9 cellular contexts compared by ENCODE assay signal in genomic region chr14:55160989-55161388, GRCh38. TPM values are rescaled to one million over a fixed set of nuclear protein-coding genes. Genes with fewer than 3 reads are reported as not detected.
DNase-seq lines count a peak whose midpoint lies in the region; ATAC-seq, FAIRE-seq and TF ChIP-seq lines count a peak whose summit lies in the region.
"Had no signal": no experiment of that assay in that cellular context is flagged by ENCODE, and none has a peak within 500 bp of the region (broad histone marks: within the 10 kb centered on the region; RNA-seq: fewer than 3 reads in every experiment).

No MANE protein-coding gene starts in this region.

- intact Hi-C loops in A673 (cut with micrococcal nuclease; ENCODE audit: unreplicated experiment) = loop anchor here (1.0 kb wide), 1 partner anchor 70 kb away; no protein-coding TSS in a partner anchor
- intact Hi-C loops in OCI-LY7 (cut with micrococcal nuclease; ENCODE audit: unreplicated experiment) = loop anchor here (1.0 kb wide), 1 partner anchor 72 kb away; no protein-coding TSS in a partner anchor
- intact Hi-C loops in esophagus muscularis mucosa (cut with DNase I) = loop anchor here (2.0 kb wide), 1 partner anchor 72 kb away; no protein-coding TSS in a partner anchor
- intact Hi-C loops in pancreas (cut with DNase I) = loop anchor here in 1 of 3 donors (5.0 kb wide), 1 partner anchor 69 kb away; no protein-coding TSS in a partner anchor

- no peak overlapping the region for H3K4me2 ChIP-seq in OCI-LY7 (ENCODE audit: low read length)

- no peak overlapping the region for H3K27ac ChIP-seq in A673 (ENCODE audit: low read depth, low read length, poor library complexity, severe bottlenecking)
- no peak overlapping the region for H3K27ac ChIP-seq in OCI-LY7 (ENCODE audit: low read depth, low read length, poor library complexity, severe bottlenecking)
- H3K27ac ChIP-seq in esophagus muscularis mucosa (replicated peaks in 1 of 4) = no peak overlapping the region
- H3K27ac ChIP-seq in pancreas = no peak overlapping the region

- no TSS peak for BruUV-seq in A673 (replicated peaks; lab: Mats Ljungman, UMichigan)
- no TSS peak for BruUV-seq in OCI-LY7 (replicated peaks; lab: Mats Ljungman, UMichigan)

- no peaks in the 10 kb centered on the region for H3K79me2 ChIP-seq in OCI-LY7 (ENCODE audit: insufficient read depth, low read depth, low read length)

- H3K4me3 ChIP-seq in A673 (ENCODE audit: low read depth, low read length, poor library complexity, severe bottlenecking) (no peak overlapping the region), OCI-LY7 (ENCODE audit: low read depth, low read length, poor library complexity, severe bottlenecking) (no peak overlapping the region), esophagus muscularis mucosa (no peak overlapping the region), pancreas (no peak overlapping the region)

- H3K9me3 ChIP-seq in A673 (ENCODE audit: low read depth, low read length, poor library complexity, severe bottlenecking) (no peaks in the 10 kb centered on the region), OCI-LY7 (ENCODE audit: low read length) (no peaks in the 10 kb centered on the region), esophagus muscularis mucosa (no peaks in the 10 kb centered on the region), pancreas (no peaks in the 10 kb centered on the region)

- DNase-seq in A673 (ENCODE audit: low spot score) (peak; percentile 48), GM10266 (ENCODE audit: extremely low spot score) (peak; percentile 32), OCI-LY7 (ENCODE audit: low spot score) (peak; percentile 34), esophagus muscularis mucosa (ENCODE audit: extremely low spot score) (no peak), pancreas (no peak), islet precursor cell (no peak)

- H2AFZ ChIP-seq in OCI-LY7 (ENCODE audit: low read length) = no peak overlapping the region

- FAIRE-seq in pancreas (lab: Jason Lieb, UNC) = peak; percentile 90
- FAIRE-seq: colon had no signal

- no peak for TF ChIP-seq POLR2A in esophagus muscularis mucosa (IDR thresholded peaks at IDR 0.05; ENCODE audit: low read depth)

- CTCF ChIA-PET in A673 (lab: Charles Lee) = interaction anchor here (1.6 kb wide), 2 partner anchors 69 to 71 kb away, joined by 4 to 16 read pairs; no protein-coding TSS in a partner anchor
- CTCF ChIA-PET in OCI-LY7 (lab: Charles Lee; ENCODE audit: unreplicated experiment) = interaction anchor here (1.1 kb wide), 1 partner anchor 69 kb away, joined by 3 read pairs; no protein-coding TSS in a partner anchor

- no peak for TF ChIP-seq EP300 in esophagus muscularis mucosa (IDR thresholded peaks at IDR 0.05)

- 0 out of 2 replicates have a peak, but pooled peaks cover 3% of the 10 kb centered on the region for H4K20me1 ChIP-seq in OCI-LY7 (ENCODE audit: insufficient read depth, low read length)

- no peaks in the 10 kb centered on the region for H3K9me2 ChIP-seq in OCI-LY7 (ENCODE audit: insufficient read depth, low read length)

- H3K27me3 ChIP-seq in A673 (replicated peaks; ENCODE audit: insufficient read depth, low read depth, low read length, poor library complexity) = no peaks in the 10 kb centered on the region
- no peaks in the 10 kb centered on the region for H3K27me3 ChIP-seq in esophagus muscularis mucosa
- no peaks in the 10 kb centered on the region for H3K27me3 ChIP-seq in pancreas

- ATAC-seq in pancreas (peak; percentile 63 to 96 (median 87)), HG03439 (IDR thresholded peaks at IDR 0.05; ENCODE audit: unreplicated experiment) (no peak), HG03520 (IDR thresholded peaks at IDR 0.05; ENCODE audit: unreplicated experiment) (no peak)

- TF ChIP-seq CTCF in A673 (conservative IDR thresholded peaks at IDR 0.05; ENCODE audit: low read depth, low read length) (peak; percentile 57), GM10266 (IDR thresholded peaks at IDR 0.05; ENCODE audit: control insufficient read depth, insufficient read depth, low read depth, missing control alignments) (peak; percentile 47), OCI-LY7 (conservative IDR thresholded peaks at IDR 0.05; ENCODE audit: low read length) (peak; percentile 73), esophagus muscularis mucosa (IDR thresholded peaks at IDR 0.05) (peak; percentile 62 to 81 (median 68)), pancreas (IDR thresholded peaks at IDR 0.05) (peak in 2 of 4 donors; percentile 38 to 40)

- H3K4me1 ChIP-seq in A673 (ENCODE audit: insufficient read depth, low read length, poor library complexity, severe bottlenecking) (no peaks in the 10 kb centered on the region), OCI-LY7 (ENCODE audit: insufficient read depth, low read length, poor library complexity, severe bottlenecking) (no peaks in the 10 kb centered on the region), esophagus muscularis mucosa (no peaks in the 10 kb centered on the region), pancreas (no peaks in the 10 kb centered on the region)

- peaks cover 85% of the 10 kb centered on the region for H3K36me3 ChIP-seq in A673 (ENCODE audit: insufficient read depth, low read length, poor library complexity, severe bottlenecking)
- H3K36me3 ChIP-seq in OCI-LY7 (ENCODE audit: insufficient read depth, low read length) = peaks cover 90% of the 10 kb centered on the region
- H3K36me3 ChIP-seq in esophagus muscularis mucosa = no peaks in the 10 kb centered on the region
- H3K36me3 ChIP-seq in pancreas = no peaks in the 10 kb centered on the region

- POLR2A ChIA-PET in A673 (lab: Charles Lee; ENCODE audit: low non-redundant PET) (no interaction called here), OCI-LY7 (lab: Charles Lee) (interaction anchor here (0.7 to 1.1 kb wide), 3 partner anchors 8 to 74 kb away, joined by 3 to 4 read pairs (median 3); no protein-coding TSS in a partner anchor)

RNA-seq across cellular contexts. Expression of gene DLGAP5, which starts 30.4 kb away (rescaled TPM):
- total RNA-seq in A673 (2021) (143 and 144 TPM in 2 replicates), OCI-LY7 (2022) (92.2 and 94.4 TPM in 2 replicates), esophagus muscularis mucosa (under 1 TPM in 1 of 4 donors, not detected in 3; 0.69 TPM), pancreas (under 1 TPM in 4 of 6 donors, not detected in 2; 0.12 to 0.90 (median 0.47) TPM)
- total RNA-seq in OCI-LY7 (2014; rRNA removed; shearing (Covaris generic)) = 57.6 and 59.2 TPM in 2 replicates
- polyA plus RNA-seq in pancreas = not detected

RNA-seq across cellular contexts. Expression of gene LGALS3, which starts 31.9 kb away (rescaled TPM):
- total RNA-seq in A673 (2021) = 11.0 and 13.3 TPM in 2 replicates
- total RNA-seq in OCI-LY7 (2014; rRNA removed; shearing (Covaris generic)) = not detected in 2 replicates
- not detected in 2 replicates for total RNA-seq in OCI-LY7 (2022)
- total RNA-seq in esophagus muscularis mucosa = 100 to 1,000 TPM; 247 to 398 (median 297) TPM
- total RNA-seq in pancreas = 10 to 100 TPM; 22.6 to 77.8 (median 40.6) TPM
- 10 to 100 TPM; 53.1 to 74.7 TPM for polyA plus RNA-seq in pancreas

Comparison
In these comparisons a context has a peak if more than half of its experiments do, and no peak if none do; other contexts are left out.
1. DNase-seq: peak in A673 (single experiment), GM10266 (single experiment) and OCI-LY7 (single experiment); none in esophagus muscularis mucosa (single experiment), pancreas (0 of 6) and islet precursor cell (single experiment).
2. ATAC-seq: peak in pancreas (4 of 4); none in HG03439 (single experiment) and HG03520 (single experiment).
3. RNA of gene DLGAP5, which starts 30.4 kb away (total RNA-seq): 143 to 144 TPM in A673 and 57.6 to 94.4 TPM in OCI-LY7; 0.12 to 0.90 TPM in pancreas and 0.69 TPM in esophagus muscularis mucosa; every median in the first group is over 10 times any median in the second.
4. RNA of gene LGALS3, which starts 31.9 kb away (total RNA-seq): 247 to 398 TPM in esophagus muscularis mucosa, 22.6 to 77.8 TPM in pancreas and 11.0 to 13.3 TPM in A673; not detected in OCI-LY7; every median in the first group is over 10 times any median in the second.